ENCODE assay signal across 16 cellular contexts in the genomic region with DNA sequence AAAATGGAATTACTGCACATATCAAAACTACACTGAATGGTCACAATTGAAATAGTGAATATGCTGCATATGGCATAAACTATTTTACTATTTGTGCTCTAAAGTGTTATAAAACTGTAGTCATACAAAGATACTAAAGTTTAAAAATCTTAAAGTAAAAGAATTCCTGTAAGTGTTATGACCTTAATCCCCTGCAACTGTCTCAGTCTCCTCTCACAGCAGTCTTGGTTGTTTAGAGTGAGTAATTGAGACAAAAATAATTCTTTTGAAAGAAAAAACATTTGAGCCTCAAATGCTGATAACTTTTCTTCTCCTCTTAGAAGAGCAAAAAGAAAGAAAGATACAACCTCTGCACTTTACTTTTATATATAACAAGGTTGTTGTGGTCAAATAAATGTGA.
DNase-seq lines count a peak whose midpoint lies in the region; ATAC-seq lines count a peak whose summit lies in the region.
"Had no signal": no experiment of that assay in that cellular context is flagged by ENCODE, and none has a peak within 500 bp of the region (broad histone marks: within the 10 kb centered on the region; RNA-seq: fewer than 3 reads in every experiment).

No MANE protein-coding gene starts in this region.

- ATAC-seq in HG03280 (IDR thresholded peaks at IDR 0.05; ENCODE audit: unreplicated experiment): no peak
- ATAC-seq: CD8-positive, alpha-beta T cell; Right ventricle myocardium inferior had no signal

- peak overlapping the region; percentile 71 for H3K4me2 ChIP-seq in skeletal muscle satellite cell (ENCODE audit: low read length)
- H3K4me2 ChIP-seq: BLaER1 treated with 17β-estradiol and CSF1 and Interleukin-3, amounts not matched to agents 10 nM and 100 nM had no signal

- H3K27me3 ChIP-seq in SJCRH30 (no peaks in the 10 kb centered on the region), skeletal muscle satellite cell (ENCODE audit: control insufficient read depth, insufficient read depth, low read length) (no peaks in the 10 kb centered on the region)
- H3K27me3 ChIP-seq: BLaER1 treated with 17β-estradiol and CSF1 and Interleukin-3, amounts not matched to agents 10 nM and 100 nM had no signal

- peak overlapping the region; percentile 81 for H3K27ac ChIP-seq in SJCRH30
- H3K27ac ChIP-seq: BLaER1 treated with 17β-estradiol and CSF1 and Interleukin-3, amounts not matched to agents 10 nM and 100 nM had no signal

- H3K4me3 ChIP-seq in SJCRH30 (peak overlapping the region; percentile 25), skeletal muscle satellite cell (ENCODE audit: low read length) (peak overlapping the region; percentile 49)
- H3K4me3 ChIP-seq: BLaER1 treated with 17β-estradiol and CSF1 and Interleukin-3, amounts not matched to agents 10 nM and 100 nM had no signal

- H3K9ac ChIP-seq in skeletal muscle satellite cell (ENCODE audit: low read depth, low read length): peak overlapping the region; percentile 70
- H3K9ac ChIP-seq: BLaER1 treated with 17β-estradiol and CSF1 and Interleukin-3, amounts not matched to agents 10 nM and 100 nM had no signal

- H3K4me1 ChIP-seq in SJCRH30 (peaks cover 18% of the 10 kb centered on the region), skeletal muscle satellite cell (ENCODE audit: control insufficient read depth, insufficient read depth, low read length) (peaks cover 16% of the 10 kb centered on the region)
- H3K4me1 ChIP-seq: BLaER1 treated with 17β-estradiol and CSF1 and Interleukin-3, amounts not matched to agents 10 nM and 100 nM had no signal

- H3K36me3 ChIP-seq in SJCRH30: no peaks in the 10 kb centered on the region
- H3K36me3 ChIP-seq in skeletal muscle satellite cell (ENCODE audit: insufficient read depth, low read length): no peaks in the 10 kb centered on the region

- peak; percentile 12 for DNase-seq in HS-27A (ENCODE audit: low read depth)
- peak in 1 of 2 experiments; percentile 13 for DNase-seq in SJCRH30
- peak; percentile 7 for DNase-seq in iris pigment epithelial cell (ENCODE audit: low read depth)
- no peak for DNase-seq in ecto neural progenitor cell (ENCODE audit: low spot score)
- no peak for DNase-seq in DMS79 (lab: John Stamatoyannopoulos, UW)
- DNase-seq: CD8-positive, alpha-beta T cell; GF-D8; NCI-H1694; NCI-H2081; NCI-H2171 treated with DMSO at 0.1 percent for 48 hours; NCI-H524 treated with DMSO at 0.1 percent for 48 hours; NCI-H82 had no signal

- H3K9me3 ChIP-seq in SJCRH30 (replicated peaks): no peaks in the 10 kb centered on the region
- H3K9me3 ChIP-seq in skeletal muscle satellite cell (replicated peaks; ENCODE audit: low read length): no peaks in the 10 kb centered on the region
- H3K9me3 ChIP-seq: BLaER1 treated with 17β-estradiol and CSF1 and Interleukin-3, amounts not matched to agents 10 nM and 100 nM had no signal

Comparison
In these comparisons a context has a peak if more than half of its experiments do, and no peak if none do; other contexts are left out.
1. DNase-seq: peak in HS-27A (single experiment) and iris pigment epithelial cell (single experiment); none in ecto neural progenitor cell (single experiment) and DMS79 (single experiment).